20 cellular contexts compared by ENCODE assay signal in the genomic region with DNA sequence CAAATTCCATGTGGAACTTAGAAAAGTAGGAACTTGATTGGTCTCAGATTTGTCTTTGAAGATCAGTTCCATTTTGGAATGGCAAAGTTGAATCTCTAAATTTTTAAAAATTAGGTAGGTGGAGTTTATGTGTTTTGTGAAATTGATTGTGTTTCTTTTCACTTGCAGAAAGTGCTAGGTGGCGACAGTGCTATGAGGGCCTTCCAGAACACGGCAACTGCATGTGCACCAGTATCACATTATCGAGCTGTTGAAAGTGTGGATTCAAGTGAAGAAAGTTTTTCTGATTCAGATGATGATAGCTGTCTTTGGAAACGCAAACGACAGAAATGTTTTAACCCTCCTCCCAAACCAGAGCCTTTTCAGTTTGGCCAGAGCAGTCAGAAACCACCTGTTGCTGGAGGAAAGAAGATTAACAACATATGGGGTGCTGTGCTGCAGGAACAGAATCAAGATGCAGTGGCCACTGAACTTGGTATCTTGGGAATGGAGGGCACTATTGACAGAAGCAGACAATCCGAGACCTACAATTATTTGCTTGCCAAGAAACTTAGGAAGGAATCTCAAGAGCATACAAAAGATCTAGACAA. TPM values are rescaled to one million over a fixed set of nuclear protein-coding genes. Genes with fewer than 3 reads are reported as not detected.
DNase-seq lines count a peak whose midpoint lies in the region; ATAC-seq and TF ChIP-seq lines count a peak whose summit lies in the region.
"Had no signal": no experiment of that assay in that cellular context is flagged by ENCODE, and none has a peak within 500 bp of the region (broad histone marks: within the 10 kb centered on the region; RNA-seq: fewer than 3 reads in every experiment).

No MANE protein-coding gene starts in this region.

- H3K27ac Mint-ChIP-seq in CD8-positive, alpha-beta T cell: peak overlapping the region; percentile 14
- H3K27ac Mint-ChIP-seq in T-helper 17 cell: peak overlapping the region; percentile 24
- H3K27ac Mint-ChIP-seq: stimulated activated memory B cell treated with anti-CD40 and anti-IgM and Interleukin-4, amounts not matched to agents 10 μg/mL and 1 μg/mL and 100 μg/mL, for 72 hours had no signal

- no peak for TF ChIP-seq CTCF in CD8-positive, alpha-beta T cell (IDR thresholded peaks at IDR 0.05)
- no peak for TF ChIP-seq CTCF in mucosa of descending colon (IDR thresholded peaks at IDR 0.05)

- WGBS in mesenchymal stem cell: 85% methylated on average over 4 of the region's 6 CpGs

- H3K36me3 ChIP-seq in CD8-positive, alpha-beta T cell (ENCODE audit: insufficient read depth, low read length): peaks cover 22% of the 10 kb centered on the region
- H3K36me3 ChIP-seq in mesenchymal stem cell (ENCODE audit: control insufficient read depth in 1 of 2, insufficient read depth in 2 of 2, low read depth in 1 of 2, low read length in 2 of 2) (peaks cover 17 to 46% of the 10 kb centered on the region in 2 experiments), mucosa of descending colon (ENCODE audit: low read depth) (no peaks in the 10 kb centered on the region)

- no peak overlapping the region for H2BK12ac ChIP-seq in mesenchymal stem cell (ENCODE audit: low read length in 2 of 2)

- POLR2A ChIA-PET in CD8-positive, alpha-beta T cell (lab: Charles Lee): no interaction called here

- H3K9ac ChIP-seq in mesenchymal stem cell (ENCODE audit: low read length): peak overlapping the region; percentile 7
- H3K9ac ChIP-seq: BLaER1 treated with 17β-estradiol and CSF1 and Interleukin-3, amounts not matched to agents 10 nM and 100 nM had no signal

- H2BK5ac ChIP-seq in mesenchymal stem cell (ENCODE audit: low read depth, low read length, poor library complexity, severe bottlenecking): no peak overlapping the region

- no peak overlapping the region for H3K4me2 ChIP-seq in mesenchymal stem cell (ENCODE audit: low read length, poor library complexity, severe bottlenecking)

- H3K9me3 ChIP-seq in CD8-positive, alpha-beta T cell (ENCODE audit: low read length): no peaks in the 10 kb centered on the region
- no peaks in the 10 kb centered on the region for H3K9me3 ChIP-seq in T-helper 17 cell (ENCODE audit: control insufficient read depth, low read length, poor library complexity, severe bottlenecking)
- H3K9me3 ChIP-seq in mesenchymal stem cell (ENCODE audit: control insufficient read depth, low read length): no peaks in the 10 kb centered on the region
- no peaks in the 10 kb centered on the region for H3K9me3 ChIP-seq in mucosa of descending colon
- H3K9me3 ChIP-seq: left ventricle myocardium inferior had no signal

- ATAC-seq in CD8-positive, alpha-beta T cell: no peak
- no peak for ATAC-seq in T-helper 17 cell
- no peak for ATAC-seq in HG03571 (IDR thresholded peaks at IDR 0.05; ENCODE audit: unreplicated experiment)
- ATAC-seq in mucosa of descending colon: no peak
- ATAC-seq: activated CD4-positive, CD25-positive, alpha-beta regulatory T cell treated with anti-CD3 and anti-CD28 coated beads, Interleukin-2, amount 50 U/mL, for 24 hours; stimulated activated memory B cell treated with anti-CD40 and anti-IgM and Interleukin-4, amounts not matched to agents 10 μg/mL and 1 μg/mL and 100 μg/mL, for 72 hours had no signal

- no peak overlapping the region for H3K4me3 Mint-ChIP-seq in CD8-positive, alpha-beta T cell
- no peak overlapping the region for H3K4me3 Mint-ChIP-seq in T-helper 17 cell
- H3K4me3 Mint-ChIP-seq: stimulated activated memory B cell treated with anti-CD40 and anti-IgM and Interleukin-4, amounts not matched to agents 10 μg/mL and 1 μg/mL and 100 μg/mL, for 72 hours had no signal

- H3K36me3 Mint-ChIP-seq in CD8-positive, alpha-beta T cell: peaks cover 54% of the 10 kb centered on the region
- peaks cover 5% of the 10 kb centered on the region for H3K36me3 Mint-ChIP-seq in T-helper 17 cell (ENCODE audit: low read depth)

- H3K9me3 Mint-ChIP-seq in CD8-positive, alpha-beta T cell: no peaks in the 10 kb centered on the region
- H3K9me3 Mint-ChIP-seq: stimulated activated memory B cell treated with anti-CD40 and anti-IgM and Interleukin-4, amounts not matched to agents 10 μg/mL and 1 μg/mL and 100 μg/mL, for 72 hours had no signal

- no peak overlapping the region for H3K14ac ChIP-seq in mesenchymal stem cell (ENCODE audit: low read length in 2 of 2)

- peaks cover 5% of the 10 kb centered on the region for H3K79me1 ChIP-seq in mesenchymal stem cell (replicated peaks; ENCODE audit: low read length, poor library complexity, severe bottlenecking)

- H3K23ac ChIP-seq in mesenchymal stem cell (ENCODE audit: low read length in 2 of 2): no peak overlapping the region

- H3K4me1 ChIP-seq in CD8-positive, alpha-beta T cell (ENCODE audit: insufficient read depth, low read length): peaks cover 41% of the 10 kb centered on the region
- H3K4me1 ChIP-seq in mesenchymal stem cell (ENCODE audit: control insufficient read depth, insufficient read depth, low read depth, low read length) (peaks cover 11% of the 10 kb centered on the region), mucosa of descending colon (ENCODE audit: low read depth) (peaks cover 47% of the 10 kb centered on the region)

- intact Hi-C loops in CD8-positive, alpha-beta T cell (cut with DNase I, micrococcal nuclease): loop anchor here (5.0 to 10.0 kb wide), 6 partner anchors 179 to 1481 kb away; a partner anchor contains a TSS
- intact Hi-C loops in mucosa of descending colon (cut with DNase I, micrococcal nuclease): no loop called here

- no peak overlapping the region for H4K8ac ChIP-seq in mesenchymal stem cell (ENCODE audit: low read length)

- H3K27me3 ChIP-seq in CD8-positive, alpha-beta T cell (ENCODE audit: insufficient read depth, low read length): no peaks in the 10 kb centered on the region
- H3K27me3 ChIP-seq in mesenchymal stem cell (ENCODE audit: control insufficient read depth in 1 of 2, insufficient read depth in 1 of 2, low read length in 2 of 2): no peaks in the 10 kb centered on the region
- H3K27me3 ChIP-seq: BLaER1 treated with 17β-estradiol and CSF1 and Interleukin-3, amounts not matched to agents 10 nM and 100 nM had no signal

- no peak overlapping the region for H2AK5ac ChIP-seq in mesenchymal stem cell (ENCODE audit: low read length, severe bottlenecking)

- no peak overlapping the region for H3K4me3 ChIP-seq in CD8-positive, alpha-beta T cell (ENCODE audit: low read depth, low read length)
- H3K4me3 ChIP-seq in mesenchymal stem cell (ENCODE audit: insufficient read depth in 1 of 2, low read depth in 1 of 2, low read length in 2 of 2): no peak overlapping the region
- no peak overlapping the region for H3K4me3 ChIP-seq in mucosa of descending colon
- H3K4me3 ChIP-seq: BLaER1 treated with 17β-estradiol and CSF1 and Interleukin-3, amounts not matched to agents 10 nM and 100 nM; left ventricle myocardium inferior had no signal

- peaks cover 55% of the 10 kb centered on the region for H3K4me1 Mint-ChIP-seq in CD8-positive, alpha-beta T cell (ENCODE audit: low read depth)
- peaks cover 25% of the 10 kb centered on the region for H3K4me1 Mint-ChIP-seq in T-helper 17 cell

- no peak overlapping the region for H4K91ac ChIP-seq in mesenchymal stem cell (ENCODE audit: low read length)

- no peak overlapping the region for H3K4ac ChIP-seq in mesenchymal stem cell (ENCODE audit: low read depth in 1 of 2, low read length in 2 of 2)

- peak; percentile 36 for DNase-seq in DMS 273 (lab: John Stamatoyannopoulos, UW; ENCODE audit: unreplicated experiment)
- no peak for DNase-seq in DMS 273 treated with DMSO at 0.1 percent for 48 hours (lab: John Stamatoyannopoulos, UW)
- DNase-seq in CD8-positive, alpha-beta T cell: peak in 1 of 7 experiments; percentile 21
- DNase-seq in T-helper 17 cell: no peak
- no peak for DNase-seq in mesenchymal stem cell
- DNase-seq in 8988T: no peak
- no peak for DNase-seq in mucosa of descending colon
- DNase-seq: activated CD8-positive, alpha-beta memory T cell treated with anti-CD3 and anti-CD28 coated beads, Interleukin-2, amount 50 U/mL, for 48 hours; glutamatergic neuron; IMR-90; left ventricle myocardium inferior; MV-4-11; NCI-H2029 treated with DMSO at 0.1 percent for 48 hours; NCI-H510A; SHP77 had no signal

- H3K18ac ChIP-seq in mesenchymal stem cell (ENCODE audit: low read depth in 1 of 2, low read length in 2 of 2): no peak overlapping the region

- H3K27me3 Mint-ChIP-seq in CD8-positive, alpha-beta T cell (ENCODE audit: low read depth): no peaks in the 10 kb centered on the region
- H3K27me3 Mint-ChIP-seq in T-helper 17 cell: no peaks in the 10 kb centered on the region
- H3K27me3 Mint-ChIP-seq: stimulated activated memory B cell treated with anti-CD40 and anti-IgM and Interleukin-4, amounts not matched to agents 10 μg/mL and 1 μg/mL and 100 μg/mL, for 72 hours had no signal

- no peak overlapping the region for H3K27ac ChIP-seq in CD8-positive, alpha-beta T cell (ENCODE audit: low read depth, low read length)
- H3K27ac ChIP-seq in mesenchymal stem cell (ENCODE audit: low read length, poor library complexity, severe bottlenecking): no peak overlapping the region
- H3K27ac ChIP-seq: 22Rv1; BLaER1 treated with 17β-estradiol and CSF1 and Interleukin-3, amounts not matched to agents 10 nM and 100 nM; left ventricle myocardium inferior had no signal

- CTCF ChIA-PET in CD8-positive, alpha-beta T cell (lab: Charles Lee): no interaction called here

- H2BK15ac ChIP-seq in mesenchymal stem cell (ENCODE audit: low read depth, poor library complexity, severe bottlenecking): no peak overlapping the region

- no peak overlapping the region for H2BK120ac ChIP-seq in mesenchymal stem cell (ENCODE audit: low read depth, low read length)

- no peak overlapping the region for H2AFZ ChIP-seq in mesenchymal stem cell (ENCODE audit: low read depth, low read length)

RNA-seq across cellular contexts. Expression of a gene that starts 2.8 kb away (rescaled TPM):
- 10 to 100 TPM; 29.4 to 32.8 TPM for total RNA-seq in CD8-positive, alpha-beta T cell
- total RNA-seq in T-helper 17 cell: 10 to 100 TPM; 20.8 to 26.4 TPM
- 34.7 TPM for polyA plus RNA-seq in mesenchymal stem cell (2013, experiment 1 of 2)
- polyA plus RNA-seq in mesenchymal stem cell (2013, experiment 2 of 2): 37.0 TPM
- 10 to 100 TPM; 30.8 to 43.3 (median 34.0) TPM for total RNA-seq in mucosa of descending colon

RNA-seq across cellular contexts. Expression of a gene that starts 8.5 kb away (rescaled TPM):
- total RNA-seq in CD8-positive, alpha-beta T cell: 1 to 10 TPM; 1.1 to 1.2 TPM
- total RNA-seq in T-helper 17 cell (1 to 10 TPM in 1 of 2 donors, under 1 TPM in 1; 0.91 to 2.1 TPM), mucosa of descending colon (10 to 100 TPM; 39.4 to 46.1 (median 41.6) TPM)
- 60.3 TPM for polyA plus RNA-seq in mesenchymal stem cell (2013, experiment 1 of 2)
- polyA plus RNA-seq in mesenchymal stem cell (2013, experiment 2 of 2): 67.7 TPM

Comparison
In these comparisons a context has a peak if more than half of its experiments do, and no peak if none do; other contexts are left out.
1. RNA of a gene that starts 8.5 kb away (total RNA-seq): 39.4 to 46.1 TPM in mucosa of descending colon; 0.91 to 2.1 TPM in T-helper 17 cell and 1.1 to 1.2 TPM in CD8-positive, alpha-beta T cell; every median in the first group is over 10 times any median in the second.
2. intact Hi-C loops: an anchor here in CD8-positive, alpha-beta T cell (5.0 to 10.0 kb wide); none called in mucosa of descending colon.